23 cellular contexts compared by ENCODE assay signal in genomic region chr11:44675906-44676305, GRCh38. TPM values are rescaled to one million over a fixed set of nuclear protein-coding genes. Genes with fewer than 3 reads are reported as not detected.
"Had no signal": no experiment of that assay in that cellular context is flagged by ENCODE, and none has a peak within 500 bp of the region (broad histone marks: within the 10 kb centered on the region; RNA-seq: fewer than 3 reads in every experiment).

No MANE protein-coding gene starts in this region.

- H3K9ac ChIP-seq: SK-N-SH had no signal

- DNase-seq: KBM-7, MV-4-11, NCI-H1048, NCI-H1105, NCI-H1417, NCI-H1436 treated with DMSO at 0.1 percent for 48 hours, NCI-H1694, NCI-H187 treated with DMSO at 0.1 percent for 48 hours, NCI-H2029 treated with DMSO at 0.1 percent for 48 hours, NCI-H2171 treated with DMSO at 0.1 percent for 48 hours, NCI-H345, NCI-H446 treated with DMSO at 0.1 percent for 48 hours, NCI-H510A treated with DMSO at 0.1 percent for 48 hours, NCI-H526 treated with DMSO at 0.1 percent for 48 hours, NCI-H748 treated with DMSO at 0.1 percent for 48 hours, SHP77, SK-N-SH, SW 1271 had no signal

- H3K9me3 ChIP-seq: SK-N-SH had no signal

- H3K4me2 ChIP-seq: SK-N-SH had no signal

- H3K27ac ChIP-seq: HL-60, RWPE1 had no signal

- FAIRE-seq: HTR-8/SVneo had no signal

RNA-seq across cellular contexts. Expression of gene TSPAN18, which starts 50.9 kb away (rescaled TPM):
- total RNA-seq: LHCN-M2, SK-MEL-5 had no signal
